ENCODE assay signal across 16 cellular contexts in genomic region chr9:19926774-19927173, GRCh38.
DNase-seq lines count a peak whose midpoint lies in the region; ATAC-seq, FAIRE-seq and TF ChIP-seq lines count a peak whose summit lies in the region.
"Had no signal": no experiment of that assay in that cellular context is flagged by ENCODE, and none has a peak within 500 bp of the region (broad histone marks: within the 10 kb centered on the region; RNA-seq: fewer than 3 reads in every experiment).

No MANE protein-coding gene starts in this region.

- no peaks in the 10 kb centered on the region for H3K4me1 ChIP-seq in mammary epithelial cell (ENCODE audit: insufficient read depth, low read length)
- no peaks in the 10 kb centered on the region for H3K4me1 ChIP-seq in astrocyte (ENCODE audit: insufficient read depth, low read length)
- peaks cover 7% of the 10 kb centered on the region for H3K4me1 ChIP-seq in Karpas-422 (ENCODE audit: low read length)
- H3K4me1 ChIP-seq in tibial artery, result peaks cover 0 to 3% (median 0%) of the 10 kb centered on the region in 4 donors
- H3K4me1 ChIP-seq: ascending aorta, Peyer's patch had no signal

- no peaks in the 10 kb centered on the region for H3K36me3 ChIP-seq in mammary epithelial cell (ENCODE audit: insufficient read depth, low read length)
- H3K36me3 ChIP-seq in astrocyte (ENCODE audit: insufficient read depth, low read length), result no peaks in the 10 kb centered on the region
- H3K36me3 ChIP-seq in Karpas-422 (ENCODE audit: insufficient read depth, low read length), result no peaks in the 10 kb centered on the region
- no peaks in the 10 kb centered on the region for H3K36me3 ChIP-seq in tibial artery
- H3K36me3 ChIP-seq: ascending aorta, esophagus muscularis mucosa, Peyer's patch, stomach had no signal

- H3K9me2 ChIP-seq in Karpas-422 (replicated peaks; ENCODE audit: insufficient read depth, low read length), result no peaks in the 10 kb centered on the region

- H3K4me2 ChIP-seq in mammary epithelial cell (ENCODE audit: insufficient read depth, low read depth, low read length) (peak overlapping the region; percentile 78), astrocyte (ENCODE audit: low read length) (peak overlapping the region; percentile 87), Karpas-422 (ENCODE audit: low read depth, low read length, poor library complexity, severe bottlenecking) (no peak overlapping the region)

- H3K4me3 ChIP-seq in mammary epithelial cell (replicated peaks in 1 of 3; ENCODE audit: insufficient read depth in 1 of 3, low read depth in 2 of 3, low read length in 3 of 3), result no peak overlapping the region
- no peak overlapping the region for H3K4me3 ChIP-seq in astrocyte (ENCODE audit: insufficient read depth, low read depth, low read length)
- H3K4me3 ChIP-seq in Karpas-422 (ENCODE audit: low read length), result no peak overlapping the region
- H3K4me3 ChIP-seq in tibial artery, result no peak overlapping the region

- no peak overlapping the region for H3K27ac Mint-ChIP-seq in MCF 10A (ENCODE audit: low read depth, unreplicated experiment)
- no peak overlapping the region for H3K27ac Mint-ChIP-seq in astrocyte (ENCODE audit: unreplicated experiment)
- H3K27ac Mint-ChIP-seq in natural killer cell treated with Interleukin-12 subunit alpha and Interleukin-12 subunit beta and Interleukin-15 and Interleukin-18, amount 100 ng/mL, for 72 hours, result no peak overlapping the region
- no peak overlapping the region for H3K27ac Mint-ChIP-seq in activated T-cell treated with anti-CD3 and anti-CD28 coated beads, Interleukin-2, amount 50 U/mL, for 24 hours

- no peak for FAIRE-seq in astrocyte (lab: Jason Lieb, UNC)
- FAIRE-seq: HTR-8/SVneo had no signal

- H3K9ac ChIP-seq in mammary epithelial cell (ENCODE audit: insufficient read depth, low read length) (no peak overlapping the region), astrocyte (ENCODE audit: low read length) (no peak overlapping the region), Karpas-422 (ENCODE audit: low read length) (no peak overlapping the region)

- H3K79me2 ChIP-seq in mammary epithelial cell (ENCODE audit: insufficient read depth, low read length) (no peaks in the 10 kb centered on the region), astrocyte (ENCODE audit: insufficient read depth, low read length) (no peaks in the 10 kb centered on the region), Karpas-422 (ENCODE audit: low read length) (no peaks in the 10 kb centered on the region)

- no peak for ATAC-seq in natural killer cell treated with Interleukin-12 subunit alpha and Interleukin-12 subunit beta and Interleukin-15 and Interleukin-18, amount 100 ng/mL, for 72 hours
- ATAC-seq in GM18502 (IDR thresholded peaks at IDR 0.05; ENCODE audit: poor library complexity, unreplicated experiment), result no peak

- DNase-seq in mammary epithelial cell, result no peak
- DNase-seq in MCF 10A (ENCODE audit: unreplicated experiment), result no peak
- no peak for DNase-seq in astrocyte (ENCODE audit: low read depth)
- DNase-seq in natural killer cell treated with Interleukin-12 subunit alpha and Interleukin-12 subunit beta and Interleukin-15 and Interleukin-18, amount 100 ng/mL, for 72 hours (ENCODE audit: low spot score), result no peak
- no peak for DNase-seq in Karpas-422
- DNase-seq in activated T-cell treated with anti-CD3 and anti-CD28 coated beads, Interleukin-2, amount 50 U/mL, for 24 hours, result no peak
- no peak for DNase-seq in tibial artery
- DNase-seq: GOT3, stomach had no signal

- H3K4me1 Mint-ChIP-seq in MCF 10A (ENCODE audit: insufficient read depth, unreplicated experiment), result no peaks in the 10 kb centered on the region
- H3K4me1 Mint-ChIP-seq in astrocyte (ENCODE audit: low read depth, unreplicated experiment), result peaks cover 2% of the 10 kb centered on the region
- H3K4me1 Mint-ChIP-seq in natural killer cell treated with Interleukin-12 subunit alpha and Interleukin-12 subunit beta and Interleukin-15 and Interleukin-18, amount 100 ng/mL, for 72 hours (ENCODE audit: low read depth in 2 of 2), result peaks cover 11 to 12% of the 10 kb centered on the region in 2 donors
- H3K4me1 Mint-ChIP-seq in activated T-cell treated with anti-CD3 and anti-CD28 coated beads, Interleukin-2, amount 50 U/mL, for 24 hours (ENCODE audit: low read depth), result peaks cover 23% of the 10 kb centered on the region

- H2AFZ ChIP-seq in mammary epithelial cell (ENCODE audit: low read depth, low read length), result no peak overlapping the region
- no peak overlapping the region for H2AFZ ChIP-seq in astrocyte (ENCODE audit: low read depth, low read length)
- H2AFZ ChIP-seq in Karpas-422 (ENCODE audit: low read length), result no peak overlapping the region

- H3K27me3 Mint-ChIP-seq in MCF 10A (ENCODE audit: insufficient read depth, unreplicated experiment) (peaks cover 20% of the 10 kb centered on the region), astrocyte (ENCODE audit: low read depth, unreplicated experiment) (peaks cover 24% of the 10 kb centered on the region)
- H3K27me3 Mint-ChIP-seq in natural killer cell treated with Interleukin-12 subunit alpha and Interleukin-12 subunit beta and Interleukin-15 and Interleukin-18, amount 100 ng/mL, for 72 hours, result peaks cover 8 to 9% of the 10 kb centered on the region in 2 donors
- peaks cover 5% of the 10 kb centered on the region for H3K27me3 Mint-ChIP-seq in activated T-cell treated with anti-CD3 and anti-CD28 coated beads, Interleukin-2, amount 50 U/mL, for 24 hours

- H3K4me3 Mint-ChIP-seq in MCF 10A (ENCODE audit: unreplicated experiment) (no peak overlapping the region), astrocyte (ENCODE audit: unreplicated experiment) (no peak overlapping the region)
- H3K4me3 Mint-ChIP-seq in natural killer cell treated with Interleukin-12 subunit alpha and Interleukin-12 subunit beta and Interleukin-15 and Interleukin-18, amount 100 ng/mL, for 72 hours, result peak overlapping the region; percentile 77
- H3K4me3 Mint-ChIP-seq in activated T-cell treated with anti-CD3 and anti-CD28 coated beads, Interleukin-2, amount 50 U/mL, for 24 hours, result no peak overlapping the region

- H3K9me3 ChIP-seq in mammary epithelial cell (replicated peaks; ENCODE audit: insufficient read depth, low read length) (no peaks in the 10 kb centered on the region), astrocyte (ENCODE audit: insufficient read depth, low read depth, low read length) (no peaks in the 10 kb centered on the region), Karpas-422 (ENCODE audit: low read length) (no peaks in the 10 kb centered on the region), tibial artery (no peaks in the 10 kb centered on the region)
- H3K9me3 ChIP-seq: ascending aorta, esophagus muscularis mucosa, Peyer's patch, stomach had no signal

- no peaks in the 10 kb centered on the region for H3K27me3 ChIP-seq in mammary epithelial cell (ENCODE audit: insufficient read depth, low read length)
- H3K27me3 ChIP-seq in astrocyte (ENCODE audit: insufficient read depth, low read length), result no peaks in the 10 kb centered on the region
- H3K27me3 ChIP-seq in Karpas-422 (ENCODE audit: low read length), result no peaks in the 10 kb centered on the region
- peaks cover 0 to 4% of the 10 kb centered on the region in 2 donors for H3K27me3 ChIP-seq in tibial artery
- H3K27me3 ChIP-seq: ascending aorta, esophagus muscularis mucosa, Peyer's patch, stomach had no signal

- no peak overlapping the region for H3K27ac ChIP-seq in mammary epithelial cell (ENCODE audit: insufficient read depth, low read depth, low read length)
- H3K27ac ChIP-seq in astrocyte (ENCODE audit: low read depth, low read length), result no peak overlapping the region
- no peak overlapping the region for H3K27ac ChIP-seq in Karpas-422 (ENCODE audit: low read length)
- H3K27ac ChIP-seq in tibial artery, result no peak overlapping the region
- H3K27ac ChIP-seq: ascending aorta, esophagus muscularis mucosa, Peyer's patch, stomach had no signal

- in situ Hi-C loops in mammary epithelial cell (cut with MboI; ENCODE audit: low sequenced_read_pairs in 2 of 2), result loop anchor here (10.0 to 25.0 kb wide), 4 partner anchors 428 to 1011 kb away; partner anchors contain the start of gene MLLT3 (in 1 of the 2)

- 93% methylated on average over 7 of the region's 7 CpGs for WGBS in mammary epithelial cell (ENCODE audit: low coverage, missing lambda C conversion rate)

- H3K9me3 Mint-ChIP-seq in MCF 10A (ENCODE audit: unreplicated experiment) (no peaks in the 10 kb centered on the region), astrocyte (ENCODE audit: unreplicated experiment) (peaks cover 2% of the 10 kb centered on the region)
- H3K9me3 Mint-ChIP-seq in natural killer cell treated with Interleukin-12 subunit alpha and Interleukin-12 subunit beta and Interleukin-15 and Interleukin-18, amount 100 ng/mL, for 72 hours, result no peaks in the 10 kb centered on the region
- H3K9me3 Mint-ChIP-seq in activated T-cell treated with anti-CD3 and anti-CD28 coated beads, Interleukin-2, amount 50 U/mL, for 24 hours, result no peaks in the 10 kb centered on the region
- H3K9me3 Mint-ChIP-seq: CD14-positive monocyte; T-helper 1 cell treated with Interleukin-12 subunit alpha and Interleukin-12 subunit beta and Interleukin-4 antibody, amounts not matched to agents 30 μg/mL and 1 μg/mL, for 36 hours had no signal

- dilution Hi-C loops in mammary epithelial cell (cut with HindIII; ENCODE audit: low sequenced_read_pairs), result no loop called here

- no TSS peak for BruUV-seq in mammary epithelial cell (replicated peaks; lab: Mats Ljungman, UMichigan)
- no TSS peak for BruUV-seq in MCF 10A (replicated peaks; lab: Mats Ljungman, UMichigan)

- intact Hi-C loops in mammary epithelial cell (cut with micrococcal nuclease) (loop anchor here (1.0 to 10.0 kb wide), 9 partner anchors 266 to 1185 kb away; partner anchors contain the start of gene MLLT3), MCF 10A (cut with micrococcal nuclease) (loop anchor here (1.0 to 5.0 kb wide), 6 partner anchors 345 to 1184 kb away; no protein-coding TSS in a partner anchor), tibial artery (cut with DNase I; ENCODE audit: low total_unique reads) (loop anchor here (10.0 kb wide), 1 partner anchor 1188 kb away; no protein-coding TSS in a partner anchor)

- CTCF ChIA-PET in mammary epithelial cell (lab: Charles Lee; ENCODE audit: low non-redundant PET), result no interaction called here
- CTCF ChIA-PET in MCF 10A (lab: Yijun Ruan, JAX), result interaction anchor here (0.6 to 2.0 kb wide), 15 partner anchors 12 to 1179 kb away, joined by 3 to 7 read pairs (median 4); partner anchors contain the start of gene MLLT3

- no peak for TF ChIP-seq CTCF in mammary epithelial cell (conservative IDR thresholded peaks at IDR 0.05 in 1 of 2, IDR thresholded peaks at IDR 0.05 in 1 of 2; ENCODE audit: extremely low read depth in 1 of 2, insufficient read depth in 1 of 2, low read depth in 1 of 2, low read length in 2 of 2)
- no peak for TF ChIP-seq CTCF in MCF 10A (IDR thresholded peaks at IDR 0.05; ENCODE audit: unreplicated experiment)
- TF ChIP-seq CTCF in astrocyte (IDR thresholded peaks at IDR 0.05; ENCODE audit: insufficient read depth, low read depth, low read length), result no peak
- no peak for TF ChIP-seq CTCF in tibial artery (IDR thresholded peaks at IDR 0.05)

- H4K20me1 ChIP-seq in mammary epithelial cell (ENCODE audit: insufficient read depth, low read length), result no peaks in the 10 kb centered on the region
- H4K20me1 ChIP-seq in astrocyte (ENCODE audit: insufficient read depth, low read length), result no peaks in the 10 kb centered on the region
- no peaks in the 10 kb centered on the region for H4K20me1 ChIP-seq in Karpas-422 (ENCODE audit: insufficient read depth, low read depth, low read length)

- H3K36me3 Mint-ChIP-seq in MCF 10A (ENCODE audit: insufficient read depth, unreplicated experiment) (no peaks in the 10 kb centered on the region), astrocyte (ENCODE audit: low read depth, unreplicated experiment) (no peaks in the 10 kb centered on the region)
- no peaks in the 10 kb centered on the region for H3K36me3 Mint-ChIP-seq in natural killer cell treated with Interleukin-12 subunit alpha and Interleukin-12 subunit beta and Interleukin-15 and Interleukin-18, amount 100 ng/mL, for 72 hours
- no peaks in the 10 kb centered on the region for H3K36me3 Mint-ChIP-seq in activated T-cell treated with anti-CD3 and anti-CD28 coated beads, Interleukin-2, amount 50 U/mL, for 24 hours (ENCODE audit: low read depth)
- H3K36me3 Mint-ChIP-seq: CD14-positive monocyte had no signal

- POLR2A ChIA-PET in MCF 10A (lab: Yijun Ruan, JAX), result interaction anchor here (1.2 kb wide), 1 partner anchor 9 kb away, joined by 8 read pairs; no protein-coding TSS in a partner anchor
